Comparison of ENCODE assay signal across 12 cellular contexts in genomic region chr3:30605005-30605404, GRCh38. TPM values are rescaled to one million over a fixed set of nuclear protein-coding genes. Genes with fewer than 3 reads are reported as not detected.
DNase-seq lines count a peak whose midpoint lies in the region; ATAC-seq and TF ChIP-seq lines count a peak whose summit lies in the region.
"Had no signal": no experiment of that assay in that cellular context is flagged by ENCODE, and none has a peak within 500 bp of the region (broad histone marks: within the 10 kb centered on the region; RNA-seq: fewer than 3 reads in every experiment).

No MANE protein-coding gene starts in this region.

- H3K4me3 ChIP-seq in CD8-positive, alpha-beta T cell (ENCODE audit: low read depth, low read length) = peak overlapping the region; percentile 8
- no peak overlapping the region for H3K4me3 ChIP-seq in PC-9
- no peak overlapping the region for H3K4me3 ChIP-seq in neuronal stem cell (ENCODE audit: low read length in 2 of 2)
- H3K4me3 ChIP-seq: SJSA1 had no signal

- H3K23ac ChIP-seq in neuronal stem cell (ENCODE audit: low read depth, low read length, poor library complexity) = no peak overlapping the region

- no peak overlapping the region for H3K14ac ChIP-seq in neuronal stem cell (ENCODE audit: low read length)

- no peak overlapping the region for H2BK5ac ChIP-seq in neuronal stem cell (ENCODE audit: low read length)

- H3K4ac ChIP-seq in neuronal stem cell (ENCODE audit: low read length) = peak overlapping the region; percentile 23

- intact Hi-C loops in CD8-positive, alpha-beta T cell (cut with DNase I, micrococcal nuclease) = loop anchor here (5.0 to 10.0 kb wide), 6 partner anchors 37 to 490 kb away; no protein-coding TSS in a partner anchor
- intact Hi-C loops in PC-9 (cut with micrococcal nuclease; ENCODE audit: unreplicated experiment) = loop anchor here (5.0 kb wide), 1 partner anchor 263 kb away; no protein-coding TSS in a partner anchor
- intact Hi-C loops in dendritic cell treated with granulocyte-macrophage colony-stimulating factor and Interleukin-4, amounts not matched to agents 40 ng/mL and 50 ng/mL, for 4 days (cut with micrococcal nuclease) = loop anchor here (10.0 kb wide), 2 partner anchors 110 to 380 kb away; no protein-coding TSS in a partner anchor

- H3K9me3 ChIP-seq in CD8-positive, alpha-beta T cell (ENCODE audit: low read length) = no peaks in the 10 kb centered on the region
- no peaks in the 10 kb centered on the region for H3K9me3 ChIP-seq in PC-9 (ENCODE audit: insufficient read depth, low read depth)
- no peaks in the 10 kb centered on the region for H3K9me3 ChIP-seq in neuronal stem cell (replicated peaks in 1 of 2; ENCODE audit: control insufficient read depth in 2 of 2, insufficient read depth in 1 of 2, low read depth in 1 of 2, low read length in 2 of 2)
- H3K9me3 ChIP-seq: SJSA1 had no signal

- H2AK5ac ChIP-seq in neuronal stem cell (ENCODE audit: low read depth, low read length) = no peak overlapping the region

- H3K4me1 ChIP-seq in CD8-positive, alpha-beta T cell (ENCODE audit: insufficient read depth, low read length) = peaks cover 40% of the 10 kb centered on the region
- H3K4me1 ChIP-seq in PC-9 (replicated peaks; ENCODE audit: insufficient read depth) (peaks cover 24% of the 10 kb centered on the region), neuronal stem cell (ENCODE audit: control insufficient read depth in 2 of 2, insufficient read depth in 1 of 2, low read depth in 1 of 2, low read length in 2 of 2) (peaks cover 2 to 3% of the 10 kb centered on the region in 2 donors)

- POLR2A ChIA-PET in CD8-positive, alpha-beta T cell (lab: Charles Lee) = interaction anchor here (1.0 to 6.0 kb wide), 3 partner anchors 13 to 62 kb away, joined by 4 to 61 read pairs (median 58); no protein-coding TSS in a partner anchor
- POLR2A ChIA-PET in PC-9 (lab: Charles Lee; ENCODE audit: unreplicated experiment) = no interaction called here

- no peak overlapping the region for H3K18ac ChIP-seq in neuronal stem cell (ENCODE audit: low read length)

- H3K36me3 ChIP-seq in CD8-positive, alpha-beta T cell (ENCODE audit: insufficient read depth, low read length) = no peaks in the 10 kb centered on the region
- no peaks in the 10 kb centered on the region for H3K36me3 ChIP-seq in PC-9 (ENCODE audit: low read depth)
- H3K36me3 ChIP-seq in neuronal stem cell (replicated peaks in 1 of 2; ENCODE audit: control insufficient read depth in 2 of 2, insufficient read depth in 2 of 2, low read length in 2 of 2) = no peaks in the 10 kb centered on the region

- peak overlapping the region; percentile 93 for H3K4me3 Mint-ChIP-seq in CD8-positive, alpha-beta T cell
- peak overlapping the region; percentile 95 for H3K4me3 Mint-ChIP-seq in dendritic cell treated with granulocyte-macrophage colony-stimulating factor and Interleukin-4, amounts not matched to agents 40 ng/mL and 50 ng/mL, for 4 days

- H4K20me1 ChIP-seq in PC-9 (ENCODE audit: insufficient read depth) = no peaks in the 10 kb centered on the region

- DNase-seq in CD8-positive, alpha-beta T cell = no peak
- DNase-seq in PC-9 (no peak), neuronal stem cell (ENCODE audit: low spot score) (no peak), HT-29 (ENCODE audit: low spot score) (no peak)
- DNase-seq: DMS79 treated with DMSO at 0.1 percent for 48 hours, GOT3, NCI-H146 had no signal

- no peak for ATAC-seq in CD8-positive, alpha-beta T cell
- ATAC-seq in GM18520 (IDR thresholded peaks at IDR 0.05; ENCODE audit: unreplicated experiment) (no peak), GM18907 (IDR thresholded peaks at IDR 0.05; ENCODE audit: unreplicated experiment) (no peak), HG03439 (IDR thresholded peaks at IDR 0.05; ENCODE audit: unreplicated experiment) (no peak)

- no peaks in the 10 kb centered on the region for H3K9me3 Mint-ChIP-seq in CD8-positive, alpha-beta T cell
- H3K9me3 Mint-ChIP-seq in dendritic cell treated with granulocyte-macrophage colony-stimulating factor and Interleukin-4, amounts not matched to agents 40 ng/mL and 50 ng/mL, for 4 days = no peaks in the 10 kb centered on the region

- H3K36me3 Mint-ChIP-seq in CD8-positive, alpha-beta T cell = peaks cover 30% of the 10 kb centered on the region
- peaks cover 19% of the 10 kb centered on the region for H3K36me3 Mint-ChIP-seq in dendritic cell treated with granulocyte-macrophage colony-stimulating factor and Interleukin-4, amounts not matched to agents 40 ng/mL and 50 ng/mL, for 4 days (ENCODE audit: low read depth)

- H3K27ac Mint-ChIP-seq in CD8-positive, alpha-beta T cell = peak overlapping the region; percentile 98
- H3K27ac Mint-ChIP-seq in dendritic cell treated with granulocyte-macrophage colony-stimulating factor and Interleukin-4, amounts not matched to agents 40 ng/mL and 50 ng/mL, for 4 days = peak overlapping the region; percentile 92

- no peak overlapping the region for H2BK12ac ChIP-seq in neuronal stem cell (ENCODE audit: low read length)

- BruUV-seq in PC-9 (replicated peaks; lab: Mats Ljungman, UMichigan) = no TSS peak

- H3K9ac ChIP-seq in neuronal stem cell (ENCODE audit: low read depth, low read length, poor library complexity) = no peak overlapping the region

- no peaks in the 10 kb centered on the region for H3K9me2 ChIP-seq in PC-9 (ENCODE audit: insufficient read depth)

- no peak overlapping the region for H4K8ac ChIP-seq in neuronal stem cell (ENCODE audit: low read depth, low read length)

- H3K27me3 ChIP-seq in CD8-positive, alpha-beta T cell (ENCODE audit: insufficient read depth, low read length) = no peaks in the 10 kb centered on the region
- H3K27me3 ChIP-seq in PC-9 (ENCODE audit: insufficient read depth, low read depth) = no peaks in the 10 kb centered on the region
- peaks cover 0 to 6% (median 0%) of the 10 kb centered on the region in 3 experiments for H3K27me3 ChIP-seq in neuronal stem cell (ENCODE audit: control insufficient read depth in 3 of 3, insufficient read depth in 3 of 3, low read depth in 1 of 3, low read length in 3 of 3)
- H3K27me3 ChIP-seq: SJSA1 had no signal

- H3K4me2 ChIP-seq in PC-9 (peak overlapping the region; percentile 82; the same call in 1 of the 2 replicates), neuronal stem cell (ENCODE audit: insufficient read depth, low read length, poor library complexity, severe bottlenecking) (no peak overlapping the region)

- H4K91ac ChIP-seq in neuronal stem cell (ENCODE audit: low read depth, low read length, poor library complexity) = no peak overlapping the region

- peaks cover 26% of the 10 kb centered on the region for H3K79me2 ChIP-seq in PC-9 (ENCODE audit: low read depth)

- H2BK120ac ChIP-seq in neuronal stem cell (ENCODE audit: low read depth, low read length) = no peak overlapping the region

- H2AFZ ChIP-seq in PC-9 = no peak overlapping the region
- no peak overlapping the region for H2AFZ ChIP-seq in neuronal stem cell (ENCODE audit: low read length)

- no peak overlapping the region for H2BK15ac ChIP-seq in neuronal stem cell (ENCODE audit: low read length)

- CTCF ChIA-PET in CD8-positive, alpha-beta T cell (lab: Charles Lee) = interaction anchor here (0.9 to 1.5 kb wide), 5 partner anchors 12 to 285 kb away, joined by 3 to 6 read pairs (median 4); no protein-coding TSS in a partner anchor
- CTCF ChIA-PET in PC-9 (lab: Charles Lee) = no interaction called here

- H3K79me1 ChIP-seq in neuronal stem cell (ENCODE audit: low read depth, low read length) = peaks cover 6% of the 10 kb centered on the region

- no CpG with 5 or more reads among the region's 4 CpGs for WGBS in neuronal stem cell (ENCODE audit: extremely low coverage in 2 of 2, insufficient read length in 2 of 2, insufficient replicate concordance in 1 of 2), 2 donors

- H3K27ac ChIP-seq in CD8-positive, alpha-beta T cell (ENCODE audit: low read depth, low read length) = no peak overlapping the region
- no peak overlapping the region for H3K27ac ChIP-seq in PC-9
- H3K27ac ChIP-seq in neuronal stem cell (replicated peaks; ENCODE audit: low read length) = no peak overlapping the region

- H3K27me3 Mint-ChIP-seq in CD8-positive, alpha-beta T cell (ENCODE audit: low read depth) = no peaks in the 10 kb centered on the region
- H3K27me3 Mint-ChIP-seq in dendritic cell treated with granulocyte-macrophage colony-stimulating factor and Interleukin-4, amounts not matched to agents 40 ng/mL and 50 ng/mL, for 4 days = no peaks in the 10 kb centered on the region

- no peak for TF ChIP-seq CTCF in CD8-positive, alpha-beta T cell (IDR thresholded peaks at IDR 0.05)
- no peak for TF ChIP-seq CTCF in PC-9 (conservative IDR thresholded peaks at IDR 0.05)

- 0 out of 2 replicates have a peak, but pooled peaks cover 7% of the 10 kb centered on the region for H3F3A ChIP-seq in PC-9 (ENCODE audit: insufficient read depth, low read depth)

- peaks cover 54% of the 10 kb centered on the region for H3K4me1 Mint-ChIP-seq in CD8-positive, alpha-beta T cell (ENCODE audit: low read depth)
- peaks cover 54% of the 10 kb centered on the region for H3K4me1 Mint-ChIP-seq in dendritic cell treated with granulocyte-macrophage colony-stimulating factor and Interleukin-4, amounts not matched to agents 40 ng/mL and 50 ng/mL, for 4 days (ENCODE audit: low read depth)

RNA-seq across cellular contexts. Expression of gene TGFBR2, which starts 1.4 kb away (rescaled TPM):
- total RNA-seq in CD8-positive, alpha-beta T cell = 100 to 1,000 TPM; 191 to 197 TPM
- total RNA-seq in PC-9 (2021) = 26.4 and 33.6 TPM in 2 replicates
- polyA plus RNA-seq in neuronal stem cell (2013, experiment 1 of 2) = 2.2 TPM
- 2.1 TPM for polyA plus RNA-seq in neuronal stem cell (2013, experiment 2 of 2)
- 42.2 and 42.9 TPM in 2 replicates for total RNA-seq in HT-29 (2014; rRNA removed; shearing (Covaris generic))
